In genomic region chr1:3139451-3139852, GRCh38 we compare ENCODE assay signal across 28 cellular contexts.
A peak's percentile ranks its signal among the peaks of the same experiment; 100 is the strongest.
DNase-seq lines count a peak whose midpoint lies in the region; ATAC-seq and TF ChIP-seq lines count a peak whose summit lies in the region.
"Had no signal": no experiment of that assay in that cellular context is flagged by ENCODE, and none has a peak within 500 bp of the region (broad histone marks: within the 10 kb centered on the region; RNA-seq: fewer than 3 reads in every experiment).

No MANE protein-coding gene starts in this region.

- peak overlapping the region in 2 of 12 donors; percentile 17 to 44 for H3K27ac ChIP-seq in heart left ventricle
- H3K27ac ChIP-seq in cingulate gyrus (ENCODE audit: low read depth, low read length): peak overlapping the region; percentile 29
- peak overlapping the region; percentile 60 to 94 (median 84) for H3K27ac ChIP-seq in tibial nerve
- H3K27ac ChIP-seq: adrenal gland, colonic mucosa, PC-9 had no signal

- WGBS in heart left ventricle, 4 donors: 38 to 42% (median 40%) methylated on average over 10 to 16 of the region's 16 CpGs
- WGBS in tibial nerve, 2 donors: 38 to 45% methylated on average over 5 to 13 of the region's 16 CpGs

- no peaks in the 10 kb centered on the region for H3K9me3 ChIP-seq in heart left ventricle
- H3K9me3 ChIP-seq in tibial nerve: no peaks in the 10 kb centered on the region
- H3K9me3 ChIP-seq: adrenal gland, colonic mucosa had no signal

- TF ChIP-seq POLR2A in heart left ventricle (IDR thresholded peaks at IDR 0.05) (no peak), tibial nerve (IDR thresholded peaks at IDR 0.05) (no peak)

- TF ChIP-seq CTCF in heart left ventricle (IDR thresholded peaks at IDR 0.05): no peak
- TF ChIP-seq CTCF in neural crest cell (conservative IDR thresholded peaks at IDR 0.05): no peak
- no peak for TF ChIP-seq CTCF in tibial nerve (IDR thresholded peaks at IDR 0.05)

- DNase-seq in heart left ventricle (no peak), Right ventricle myocardium inferior (ENCODE audit: missing footprints) (no peak), neural crest cell (ENCODE audit: low read depth, low spot score) (no peak), tibial nerve (ENCODE audit: low spot score in 2 of 2) (no peak), foreskin melanocyte (no peak), NCI-H146 (lab: John Stamatoyannopoulos, UW) (no peak)
- DNase-seq: activated CD4-positive, alpha-beta T cell treated with anti-CD3 and anti-CD28 coated beads, Interleukin-2, amount 50 U/mL, for 48 hours; activated CD4-positive, CD25-positive, alpha-beta regulatory T cell treated with anti-CD3 and anti-CD28 coated beads, Interleukin-2, amount 50 U/mL, for 72 hours; activated naive CD4-positive, alpha-beta T cell; activated T-cell treated with anti-CD3 and anti-CD28 coated beads, Interleukin-2, amount 50 U/mL, for 72 hours; AML-193; CD4-positive, alpha-beta T cell; colonic mucosa; effector memory CD4-positive, alpha-beta T cell; HFFc6; kidney; NCI-H2107; NCI-H345; NCI-H69; PC-9; SHP77 had no signal

- H3K4me3 ChIP-seq in heart left ventricle: no peak overlapping the region
- H3K4me3 ChIP-seq in tibial nerve: peak overlapping the region in 1 of 4 donors; percentile 32
- H3K4me3 ChIP-seq: adrenal gland, colonic mucosa, lung, PC-9 had no signal

- intact Hi-C loops in heart left ventricle (cut with DNase I): no loop called here
- intact Hi-C loops in Right ventricle myocardium inferior (cut with DNase I): loop anchor here (5.0 kb wide), 1 partner anchor 33 kb away; no protein-coding TSS in a partner anchor

- peaks cover 6% of the 10 kb centered on the region for H3K27me3 Mint-ChIP-seq in neural crest cell (ENCODE audit: low read depth)
- H3K27me3 Mint-ChIP-seq: CD4-positive, alpha-beta T cell; natural killer cell treated with Interleukin-12 subunit alpha and Interleukin-12 subunit beta and Interleukin-15 and Interleukin-18, amount 100 ng/mL, for 72 hours had no signal

- H3K4me1 ChIP-seq in heart left ventricle: peaks cover 0 to 63% (median 12%) of the 10 kb centered on the region in 12 donors
- peaks cover 0 to 79% (median 15%) of the 10 kb centered on the region in 4 donors for H3K4me1 ChIP-seq in tibial nerve
- H3K4me1 ChIP-seq: colonic mucosa had no signal

- ATAC-seq in heart left ventricle (peak in 3 of 4 donors; percentile 5 to 28 (median 20)), Right ventricle myocardium inferior (no peak), HG02763 (IDR thresholded peaks at IDR 0.05; ENCODE audit: unreplicated experiment) (no peak)
- ATAC-seq: activated T-cell treated with anti-CD3 and anti-CD28 coated beads, Interleukin-2, amount 50 U/mL, for 72 hours; natural killer cell treated with Interleukin-12 subunit alpha and Interleukin-12 subunit beta and Interleukin-15 and Interleukin-18, amount 100 ng/mL, for 72 hours had no signal

- peaks cover 0 to 8% (median 0%) of the 10 kb centered on the region in 9 donors for H3K27me3 ChIP-seq in heart left ventricle
- peaks cover 0 to 9% of the 10 kb centered on the region in 2 donors for H3K27me3 ChIP-seq in tibial nerve
- H3K27me3 ChIP-seq: colonic mucosa had no signal

- no peaks in the 10 kb centered on the region for H3K36me3 Mint-ChIP-seq in neural crest cell (ENCODE audit: low read depth)
- H3K36me3 Mint-ChIP-seq: IgD-negative memory B cell; natural killer cell treated with Interleukin-12 subunit alpha and Interleukin-12 subunit beta and Interleukin-15 and Interleukin-18, amount 100 ng/mL, for 72 hours had no signal

- peak in 1 of 2 donors; percentile 52 for TF ChIP-seq EP300 in tibial nerve (IDR thresholded peaks at IDR 0.05)

- peak overlapping the region; percentile 50 for H3K27ac Mint-ChIP-seq in neural crest cell (ENCODE audit: unreplicated experiment)
- H3K27ac Mint-ChIP-seq: activated T-cell treated with anti-CD3 and anti-CD28 coated beads, Interleukin-2, amount 50 U/mL, for 72 hours; CD4-positive, alpha-beta T cell; HFFc6; IgD-negative memory B cell; natural killer cell treated with Interleukin-12 subunit alpha and Interleukin-12 subunit beta and Interleukin-15 and Interleukin-18, amount 100 ng/mL, for 72 hours; T-helper 2 cell treated with Interferon-gamma antibody and Interleukin-4, amounts not matched to agents 5 μg/mL and 100 μg/mL, for 36 hours had no signal

- H3K4me1 Mint-ChIP-seq in neural crest cell: peaks cover 64% of the 10 kb centered on the region
- H3K4me1 Mint-ChIP-seq: IgD-negative memory B cell had no signal

- H3K4me3 Mint-ChIP-seq in neural crest cell: peak overlapping the region; percentile 72
- H3K4me3 Mint-ChIP-seq: activated T-cell treated with anti-CD3 and anti-CD28 coated beads, Interleukin-2, amount 50 U/mL, for 72 hours; CD4-positive, alpha-beta T cell; HFFc6; IgD-negative memory B cell; natural killer cell treated with Interleukin-12 subunit alpha and Interleukin-12 subunit beta and Interleukin-15 and Interleukin-18, amount 100 ng/mL, for 72 hours; T-helper 2 cell treated with Interferon-gamma antibody and Interleukin-4, amounts not matched to agents 5 μg/mL and 100 μg/mL, for 36 hours had no signal

- no peaks in the 10 kb centered on the region for H3K9me3 Mint-ChIP-seq in neural crest cell
- H3K9me3 Mint-ChIP-seq: activated T-cell treated with anti-CD3 and anti-CD28 coated beads, Interleukin-2, amount 50 U/mL, for 72 hours; CD4-positive, alpha-beta T cell; natural killer cell treated with Interleukin-12 subunit alpha and Interleukin-12 subunit beta and Interleukin-15 and Interleukin-18, amount 100 ng/mL, for 72 hours; T-helper 2 cell treated with Interferon-gamma antibody and Interleukin-4, amounts not matched to agents 5 μg/mL and 100 μg/mL, for 36 hours had no signal

- H3K36me3 ChIP-seq in heart left ventricle: no peaks in the 10 kb centered on the region
- no peaks in the 10 kb centered on the region for H3K36me3 ChIP-seq in tibial nerve
- H3K36me3 ChIP-seq: adrenal gland, colonic mucosa had no signal

Comparison
In these comparisons a context has a peak if more than half of its experiments do, and no peak if none do; other contexts are left out.
1. ATAC-seq: peak in heart left ventricle (3 of 4); none in Right ventricle myocardium inferior (single experiment) and HG02763 (single experiment).